ENCODE assay signal across 8 cellular contexts in genomic region chr1:171781167-171781875, GRCh38. TPM values are rescaled to one million over a fixed set of nuclear protein-coding genes. Genes with fewer than 3 reads are reported as not detected.
DNase-seq lines count a peak whose midpoint lies in the region; ATAC-seq, FAIRE-seq and TF ChIP-seq lines count a peak whose summit lies in the region.

Gene METTL13, plus strand, starts transcription at chr1:171781660. Its CDS starts 308 bp downstream, at chr1:171781968.

- FAIRE-seq in pancreas (lab: Jason Lieb, UNC): peak; percentile 98

- H3K4me3 ChIP-seq in GM12875 (ENCODE audit: low read depth, low read length) (peak within 1 kb of the TSS; percentile 69), adipocyte (ENCODE audit: low read length) (peak within 1 kb of the TSS; percentile 97), pancreas (peak within 1 kb of the TSS; percentile 63 to 79 (median 70)), tibial artery (peak within 1 kb of the TSS; percentile 71 to 76)

- intact Hi-C loops in Right ventricle myocardium superior (cut with DNase I): loop anchor here (2.0 kb wide), 1 partner anchor 137 kb away; no protein-coding TSS in a partner anchor
- intact Hi-C loops in pancreas (cut with DNase I): no loop called here
- intact Hi-C loops in tibial artery (cut with DNase I; ENCODE audit: low total_unique reads): loop anchor here (2.0 to 10.0 kb wide), 2 partner anchors 35 to 753 kb away; partner anchors contain the start of gene SUCO

- H3K27me3 ChIP-seq in adipocyte (replicated peaks; ENCODE audit: control insufficient read depth, insufficient read depth, low read length): no peaks in the 10 kb centered on the region
- H3K27me3 ChIP-seq in pancreas: no peaks in the 10 kb centered on the region
- H3K27me3 ChIP-seq in tibial artery: no peaks in the 10 kb centered on the region

- TF ChIP-seq CTCF in GM12875 (IDR thresholded peaks at IDR 0.05; ENCODE audit: borderline replicate concordance, insufficient read depth, low read depth, low read length) (no peak), pancreas (IDR thresholded peaks at IDR 0.05) (no peak), tibial artery (IDR thresholded peaks at IDR 0.05) (no peak)

- H3K9ac ChIP-seq in adipocyte (ENCODE audit: low read length): peak within 1 kb of the TSS; percentile 97

- H3K9me3 ChIP-seq in adipocyte (ENCODE audit: control insufficient read depth, low read length): no peaks in the 10 kb centered on the region
- no peaks in the 10 kb centered on the region for H3K9me3 ChIP-seq in pancreas
- no peaks in the 10 kb centered on the region for H3K9me3 ChIP-seq in tibial artery

- peak within 1 kb of the TSS; percentile 75 to 82 (median 77) for H3K27ac ChIP-seq in pancreas
- peak within 1 kb of the TSS; percentile 85 for H3K27ac ChIP-seq in tibial artery

- H3K4me1 ChIP-seq in adipocyte (ENCODE audit: control insufficient read depth, insufficient read depth, low read length) (peaks cover 27% of the 10 kb centered on the region), pancreas (peaks cover 4 to 19% (median 5%) of the 10 kb centered on the region in 3 donors), tibial artery (peaks cover 0 to 43% (median 25%) of the 10 kb centered on the region in 4 donors)

- ATAC-seq in HG02798 (IDR thresholded peaks at IDR 0.05; ENCODE audit: poor library complexity, unreplicated experiment) (peak; percentile 99), Right ventricle myocardium superior (ENCODE audit: poor library complexity) (peak; percentile 99), pancreas (peak; percentile 98 to 99 (median 98))

- DNase-seq in NCI-H1436 (lab: John Stamatoyannopoulos, UW) (peak; percentile 97), T follicular helper cell (ENCODE audit: low read depth) (peak; percentile 98), adipocyte (ENCODE audit: low read depth) (peak; percentile 100), Right ventricle myocardium superior (peak; percentile 99), pancreas (peak; percentile 96 to 99 (median 98)), tibial artery (peak; percentile 99)

- peaks cover 24% of the 10 kb centered on the region for H3K36me3 ChIP-seq in adipocyte (ENCODE audit: control insufficient read depth, insufficient read depth, low read length, severe bottlenecking)
- peaks cover 0 to 4% (median 3%) of the 10 kb centered on the region in 3 donors for H3K36me3 ChIP-seq in pancreas
- H3K36me3 ChIP-seq in tibial artery: peaks cover 17 to 27% (median 24%) of the 10 kb centered on the region in 3 donors

- WGBS in pancreas, 2 donors: 0% methylated on average over 58 of the region's 58 CpGs

RNA-seq across cellular contexts. Expression of gene METTL13, which starts in this region (rescaled TPM):
- 16.8 TPM for total RNA-seq in Right ventricle myocardium superior
- total RNA-seq in pancreas: 10 to 100 TPM in 4 of 6 donors, 1 to 10 TPM in 2; 7.2 to 16.6 (median 10.2) TPM
- polyA plus RNA-seq in pancreas: 1 to 10 TPM; 5.2 to 9.8 TPM

Comparison
In these comparisons a context has a peak if more than half of its experiments do, and no peak if none do; other contexts are left out.
1. Peak in every context shown above with its lines: DNase-seq, ATAC-seq, H3K4me3 ChIP-seq and H3K27ac ChIP-seq.
2. intact Hi-C loops: an anchor here in Right ventricle myocardium superior (2.0 kb wide) and tibial artery (2.0 to 10.0 kb wide); none called in pancreas.